ENCODE assay signal across 1 cellular context in the genomic region with DNA sequence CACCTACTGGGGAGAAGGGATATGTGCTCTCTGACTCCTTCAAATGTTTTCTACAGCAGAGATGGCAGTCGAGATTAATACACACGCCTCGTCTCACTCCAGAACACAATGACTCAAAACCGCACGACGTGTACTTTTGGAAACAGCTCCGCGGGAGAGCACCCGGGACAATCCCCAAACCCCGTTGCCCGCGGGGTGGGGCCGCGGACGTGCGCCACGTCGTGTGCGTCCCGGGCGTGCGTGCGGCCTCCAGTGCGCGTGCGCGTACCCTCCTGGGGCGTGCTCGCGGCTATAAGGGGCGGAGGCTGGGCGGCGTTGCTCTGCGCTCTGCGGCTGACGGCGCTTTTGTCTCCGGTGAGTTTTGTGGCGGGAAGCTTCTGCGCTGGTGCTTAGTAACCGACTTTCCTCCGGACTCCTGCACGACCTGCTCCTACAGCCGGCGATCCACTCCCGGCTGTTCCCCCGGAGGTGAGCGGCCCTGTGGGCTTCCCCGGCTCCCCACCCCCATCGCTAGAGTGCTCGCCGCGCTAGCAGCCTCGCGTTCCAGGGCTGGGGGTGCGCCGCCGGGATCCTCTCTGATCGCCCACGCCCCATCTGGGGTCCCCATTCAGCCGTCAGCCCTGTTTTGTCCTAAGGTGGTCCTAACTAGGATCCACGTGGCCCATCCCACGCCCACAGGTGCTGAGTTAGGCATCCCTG.
TF ChIP-seq lines count a peak whose summit lies in the region.

A gene with protein sequence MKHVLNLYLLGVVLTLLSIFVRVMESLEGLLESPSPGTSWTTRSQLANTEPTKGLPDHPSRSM (plus strand): TSS at position 323 of the 699 bp plus-strand sequence. CDS start 1,391 bp downstream, outside the sequence.

TF ChIP-seq in K562, 482 proteins besides CTCF, POLR2A, EP300 and RAD21 (continued from another document and continues in another):
- TF ChIP-seq LCOR (CRISPR knock-in tag; IDR thresholded peaks at IDR 0.05) (peak; percentile 78), ZNF644 (tag; IDR thresholded peaks at IDR 0.05; ENCODE audit: low read depth) (no peak), ZFP36 (IDR thresholded peaks at IDR 0.05; ENCODE audit: low read depth, low read length, partially characterized antibody) (peak; percentile 26), SMAD1 (IDR thresholded peaks at IDR 0.05; ENCODE audit: low read depth, low read length, partially characterized antibody) (no peak), HMG20A (CRISPR knock-in tag; conservative IDR thresholded peaks at IDR 0.05) (no peak), ZNF41 (CRISPR knock-in tag; conservative IDR thresholded peaks at IDR 0.05) (no peak), POLR2AphosphoS2 (IDR thresholded peaks at IDR 0.05; ENCODE audit: low read length) (peak; percentile 51; the same call in 1 of the 2 replicates), RFX7 (CRISPR knock-in tag; IDR thresholded peaks at IDR 0.05) (no peak), ZNF778 (CRISPR knock-in tag; IDR thresholded peaks at IDR 0.05) (no peak), TCF7 (IDR thresholded peaks at IDR 0.05; ENCODE audit: borderline replicate concordance) (no peak), ERF (CRISPR knock-in tag; IDR thresholded peaks at IDR 0.05) (no peak), BRF1 (IDR thresholded peaks at IDR 0.05; ENCODE audit: borderline replicate concordance, extremely low read depth, insufficient read length) (no peak), ETS2 (tag; IDR thresholded peaks at IDR 0.05; ENCODE audit: borderline replicate concordance, poor library complexity, severe bottlenecking) (no peak), FOXA1 (IDR thresholded peaks at IDR 0.05; ENCODE audit: borderline replicate concordance) (no peak), SP1 (CRISPR knock-in tag; IDR thresholded peaks at IDR 0.05) (peak; percentile 91), ZSCAN29 (IDR thresholded peaks at IDR 0.05) (0 out of 2 replicates have a peak, but pooled peaks have one; percentile 42), ZNF239 (CRISPR knock-in tag; IDR thresholded peaks at IDR 0.05) (no peak), ZNF75A (CRISPR knock-in tag; IDR thresholded peaks at IDR 0.05) (no peak), SAFB (IDR thresholded peaks at IDR 0.05; ENCODE audit: borderline replicate concordance, low read depth, low read length) (peak; percentile 68; the same call in 1 of the 2 replicates), EP400 (IDR thresholded peaks at IDR 0.05) (peak; percentile 83), PPARD (CRISPR knock-in tag; IDR thresholded peaks at IDR 0.05) (no peak), CTBP1 (IDR thresholded peaks at IDR 0.05; ENCODE audit: borderline replicate concordance) (peak; percentile 78), ZNF316 (IDR thresholded peaks at IDR 0.05) (no peak; the same call in 1 of the 2 replicates), ZFPM2 (CRISPR knock-in tag; IDR thresholded peaks at IDR 0.05) (no peak), XRCC4 (IDR thresholded peaks at IDR 0.05; ENCODE audit: extremely low read depth, insufficient read depth, insufficient read length) (no peak), CBX3 (IDR thresholded peaks at IDR 0.05; ENCODE audit: borderline replicate concordance in 1 of 2, low read length in 2 of 2) (peak in 1 of 2 experiments; percentile 63; a peak in 1 of 3 replicates), ZNF124 (CRISPR knock-in tag; IDR thresholded peaks at IDR 0.05) (no peak), SMAD3 (CRISPR knock-in tag; conservative IDR thresholded peaks at IDR 0.05) (no peak), ZNF232 (CRISPR knock-in tag; IDR thresholded peaks at IDR 0.05) (0 out of 2 replicates have a peak, but pooled peaks have one; percentile 56), MEIS2 (IDR thresholded peaks at IDR 0.05; ENCODE audit: partially characterized antibody) (peak; percentile 93), SRSF9 (IDR thresholded peaks at IDR 0.05; ENCODE audit: borderline replicate concordance, low read depth, low read length) (no peak), MYC (IDR thresholded peaks at IDR 0.05; ENCODE audit: low read depth, low read length) (peak; percentile 86), MYC (CRISPR knock-in tag; IDR thresholded peaks at IDR 0.05; ENCODE audit: borderline replicate concordance, low read depth) (no peak; the same call in 1 of the 2 replicates), KAT7 (CRISPR knock-in tag; IDR thresholded peaks at IDR 0.05; ENCODE audit: borderline replicate concordance) (0 out of 2 replicates have a peak, but pooled peaks have one; percentile 6), ZNF77 (CRISPR knock-in tag; IDR thresholded peaks at IDR 0.05) (no peak), ZNF589 (CRISPR knock-in tag; IDR thresholded peaks at IDR 0.05; ENCODE audit: low read depth) (no peak), SMARCA4 (IDR thresholded peaks at IDR 0.05) (peak; percentile 73; the same call in 1 of the 2 replicates), MAZ (CRISPR knock-in tag; conservative IDR thresholded peaks at IDR 0.05 in 1 of 2, IDR thresholded peaks at IDR 0.05 in 1 of 2) (peak; percentile 91 to 94), PRMT5 (CRISPR knock-in tag; IDR thresholded peaks at IDR 0.05) (no peak), PCBP1 (IDR thresholded peaks at IDR 0.05; ENCODE audit: low read depth, low read length, poor library complexity, severe bottlenecking) (no peak), CBX5 (IDR thresholded peaks at IDR 0.05; ENCODE audit: borderline replicate concordance, low read depth) (0 out of 2 replicates have a peak, but pooled peaks have one; percentile 58), NR1H2 (CRISPR knock-in tag; IDR thresholded peaks at IDR 0.05) (peak; percentile 10; the same call in 1 of the 2 replicates), ZBED1 (IDR thresholded peaks at IDR 0.05) (no peak), C11orf30 (IDR thresholded peaks at IDR 0.05; ENCODE audit: low read depth) (no peak), ZNF830 (CRISPR knock-in tag; IDR thresholded peaks at IDR 0.05) (no peak), ZNF217 (CRISPR knock-in tag; IDR thresholded peaks at IDR 0.05) (no peak), ILF3 (IDR thresholded peaks at IDR 0.05; ENCODE audit: borderline replicate concordance) (no peak; the same call in 1 of the 2 replicates), ZNF695 (CRISPR knock-in tag; IDR thresholded peaks at IDR 0.05) (no peak), MXI1 (IDR thresholded peaks at IDR 0.05; ENCODE audit: low read depth, low read length) (peak; percentile 75)
- TF ChIP-seq, protein P1, sequence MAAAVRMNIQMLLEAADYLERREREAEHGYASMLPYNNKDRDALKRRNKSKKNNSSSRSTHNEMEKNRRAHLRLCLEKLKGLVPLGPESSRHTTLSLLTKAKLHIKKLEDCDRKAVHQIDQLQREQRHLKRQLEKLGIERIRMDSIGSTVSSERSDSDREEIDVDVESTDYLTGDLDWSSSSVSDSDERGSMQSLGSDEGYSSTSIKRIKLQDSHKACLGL (CRISPR knock-in tag; IDR thresholded peaks at IDR 0.05; ENCODE audit: borderline replicate concordance, poor library complexity, severe bottlenecking): no peak
- TF ChIP-seq, protein P2, sequence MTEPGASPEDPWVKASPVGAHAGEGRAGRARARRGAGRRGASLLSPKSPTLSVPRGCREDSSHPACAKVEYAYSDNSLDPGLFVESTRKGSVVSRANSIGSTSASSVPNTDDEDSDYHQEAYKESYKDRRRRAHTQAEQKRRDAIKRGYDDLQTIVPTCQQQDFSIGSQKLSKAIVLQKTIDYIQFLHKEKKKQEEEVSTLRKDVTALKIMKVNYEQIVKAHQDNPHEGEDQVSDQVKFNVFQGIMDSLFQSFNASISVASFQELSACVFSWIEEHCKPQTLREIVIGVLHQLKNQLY (CRISPR knock-in tag; conservative IDR thresholded peaks at IDR 0.05): no peak
- TF ChIP-seq, protein P3, sequence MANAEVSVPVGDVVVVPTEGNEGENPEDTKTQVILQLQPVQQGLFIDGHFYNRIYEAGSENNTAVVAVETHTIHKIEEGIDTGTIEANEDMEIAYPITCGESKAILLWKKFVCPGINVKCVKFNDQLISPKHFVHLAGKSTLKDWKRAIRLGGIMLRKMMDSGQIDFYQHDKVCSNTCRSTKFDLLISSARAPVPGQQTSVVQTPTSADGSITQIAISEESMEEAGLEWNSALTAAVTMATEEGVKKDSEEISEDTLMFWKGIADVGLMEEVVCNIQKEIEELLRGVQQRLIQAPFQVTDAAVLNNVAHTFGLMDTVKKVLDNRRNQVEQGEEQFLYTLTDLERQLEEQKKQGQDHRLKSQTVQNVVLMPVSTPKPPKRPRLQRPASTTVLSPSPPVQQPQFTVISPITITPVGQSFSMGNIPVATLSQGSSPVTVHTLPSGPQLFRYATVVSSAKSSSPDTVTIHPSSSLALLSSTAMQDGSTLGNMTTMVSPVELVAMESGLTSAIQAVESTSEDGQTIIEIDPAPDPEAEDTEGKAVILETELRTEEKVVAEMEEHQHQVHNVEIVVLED (CRISPR knock-in tag; IDR thresholded peaks at IDR 0.05): peak; percentile 99
- TF ChIP-seq, protein P4, sequence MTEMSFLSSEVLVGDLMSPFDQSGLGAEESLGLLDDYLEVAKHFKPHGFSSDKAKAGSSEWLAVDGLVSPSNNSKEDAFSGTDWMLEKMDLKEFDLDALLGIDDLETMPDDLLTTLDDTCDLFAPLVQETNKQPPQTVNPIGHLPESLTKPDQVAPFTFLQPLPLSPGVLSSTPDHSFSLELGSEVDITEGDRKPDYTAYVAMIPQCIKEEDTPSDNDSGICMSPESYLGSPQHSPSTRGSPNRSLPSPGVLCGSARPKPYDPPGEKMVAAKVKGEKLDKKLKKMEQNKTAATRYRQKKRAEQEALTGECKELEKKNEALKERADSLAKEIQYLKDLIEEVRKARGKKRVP (CRISPR knock-in tag; IDR thresholded peaks at IDR 0.05): 0 out of 2 replicates have a peak, but pooled peaks have one; percentile 20
- TF ChIP-seq, protein P5, sequence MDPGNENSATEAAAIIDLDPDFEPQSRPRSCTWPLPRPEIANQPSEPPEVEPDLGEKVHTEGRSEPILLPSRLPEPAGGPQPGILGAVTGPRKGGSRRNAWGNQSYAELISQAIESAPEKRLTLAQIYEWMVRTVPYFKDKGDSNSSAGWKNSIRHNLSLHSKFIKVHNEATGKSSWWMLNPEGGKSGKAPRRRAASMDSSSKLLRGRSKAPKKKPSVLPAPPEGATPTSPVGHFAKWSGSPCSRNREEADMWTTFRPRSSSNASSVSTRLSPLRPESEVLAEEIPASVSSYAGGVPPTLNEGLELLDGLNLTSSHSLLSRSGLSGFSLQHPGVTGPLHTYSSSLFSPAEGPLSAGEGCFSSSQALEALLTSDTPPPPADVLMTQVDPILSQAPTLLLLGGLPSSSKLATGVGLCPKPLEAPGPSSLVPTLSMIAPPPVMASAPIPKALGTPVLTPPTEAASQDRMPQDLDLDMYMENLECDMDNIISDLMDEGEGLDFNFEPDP (CRISPR knock-in tag; IDR thresholded peaks at IDR 0.05): no peak
- TF ChIP-seq, protein P6, sequence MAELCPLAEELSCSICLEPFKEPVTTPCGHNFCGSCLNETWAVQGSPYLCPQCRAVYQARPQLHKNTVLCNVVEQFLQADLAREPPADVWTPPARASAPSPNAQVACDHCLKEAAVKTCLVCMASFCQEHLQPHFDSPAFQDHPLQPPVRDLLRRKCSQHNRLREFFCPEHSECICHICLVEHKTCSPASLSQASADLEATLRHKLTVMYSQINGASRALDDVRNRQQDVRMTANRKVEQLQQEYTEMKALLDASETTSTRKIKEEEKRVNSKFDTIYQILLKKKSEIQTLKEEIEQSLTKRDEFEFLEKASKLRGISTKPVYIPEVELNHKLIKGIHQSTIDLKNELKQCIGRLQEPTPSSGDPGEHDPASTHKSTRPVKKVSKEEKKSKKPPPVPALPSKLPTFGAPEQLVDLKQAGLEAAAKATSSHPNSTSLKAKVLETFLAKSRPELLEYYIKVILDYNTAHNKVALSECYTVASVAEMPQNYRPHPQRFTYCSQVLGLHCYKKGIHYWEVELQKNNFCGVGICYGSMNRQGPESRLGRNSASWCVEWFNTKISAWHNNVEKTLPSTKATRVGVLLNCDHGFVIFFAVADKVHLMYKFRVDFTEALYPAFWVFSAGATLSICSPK (IDR thresholded peaks at IDR 0.05; ENCODE audit: borderline replicate concordance): no peak
- TF ChIP-seq, protein P7, sequence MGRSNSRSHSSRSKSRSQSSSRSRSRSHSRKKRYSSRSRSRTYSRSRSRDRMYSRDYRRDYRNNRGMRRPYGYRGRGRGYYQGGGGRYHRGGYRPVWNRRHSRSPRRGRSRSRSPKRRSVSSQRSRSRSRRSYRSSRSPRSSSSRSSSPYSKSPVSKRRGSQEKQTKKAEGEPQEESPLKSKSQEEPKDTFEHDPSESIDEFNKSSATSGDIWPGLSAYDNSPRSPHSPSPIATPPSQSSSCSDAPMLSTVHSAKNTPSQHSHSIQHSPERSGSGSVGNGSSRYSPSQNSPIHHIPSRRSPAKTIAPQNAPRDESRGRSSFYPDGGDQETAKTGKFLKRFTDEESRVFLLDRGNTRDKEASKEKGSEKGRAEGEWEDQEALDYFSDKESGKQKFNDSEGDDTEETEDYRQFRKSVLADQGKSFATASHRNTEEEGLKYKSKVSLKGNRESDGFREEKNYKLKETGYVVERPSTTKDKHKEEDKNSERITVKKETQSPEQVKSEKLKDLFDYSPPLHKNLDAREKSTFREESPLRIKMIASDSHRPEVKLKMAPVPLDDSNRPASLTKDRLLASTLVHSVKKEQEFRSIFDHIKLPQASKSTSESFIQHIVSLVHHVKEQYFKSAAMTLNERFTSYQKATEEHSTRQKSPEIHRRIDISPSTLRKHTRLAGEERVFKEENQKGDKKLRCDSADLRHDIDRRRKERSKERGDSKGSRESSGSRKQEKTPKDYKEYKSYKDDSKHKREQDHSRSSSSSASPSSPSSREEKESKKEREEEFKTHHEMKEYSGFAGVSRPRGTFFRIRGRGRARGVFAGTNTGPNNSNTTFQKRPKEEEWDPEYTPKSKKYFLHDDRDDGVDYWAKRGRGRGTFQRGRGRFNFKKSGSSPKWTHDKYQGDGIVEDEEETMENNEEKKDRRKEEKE (IDR thresholded peaks at IDR 0.05; ENCODE audit: borderline replicate concordance in 1 of 2, control insufficient read depth in 1 of 2, low read depth in 2 of 2, low read length in 1 of 2): 0 out of 4 replicates have a peak, but pooled peaks of 1 of the 2 experiments have one; percentile 63
- TF ChIP-seq, protein P8, sequence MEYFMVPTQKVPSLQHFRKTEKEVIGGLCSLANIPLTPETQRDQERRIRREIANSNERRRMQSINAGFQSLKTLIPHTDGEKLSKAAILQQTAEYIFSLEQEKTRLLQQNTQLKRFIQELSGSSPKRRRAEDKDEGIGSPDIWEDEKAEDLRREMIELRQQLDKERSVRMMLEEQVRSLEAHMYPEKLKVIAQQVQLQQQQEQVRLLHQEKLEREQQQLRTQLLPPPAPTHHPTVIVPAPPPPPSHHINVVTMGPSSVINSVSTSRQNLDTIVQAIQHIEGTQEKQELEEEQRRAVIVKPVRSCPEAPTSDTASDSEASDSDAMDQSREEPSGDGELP (CRISPR knock-in tag; IDR thresholded peaks at IDR 0.05; ENCODE audit: borderline replicate concordance): peak; percentile 78
- TF ChIP-seq, protein P9, sequence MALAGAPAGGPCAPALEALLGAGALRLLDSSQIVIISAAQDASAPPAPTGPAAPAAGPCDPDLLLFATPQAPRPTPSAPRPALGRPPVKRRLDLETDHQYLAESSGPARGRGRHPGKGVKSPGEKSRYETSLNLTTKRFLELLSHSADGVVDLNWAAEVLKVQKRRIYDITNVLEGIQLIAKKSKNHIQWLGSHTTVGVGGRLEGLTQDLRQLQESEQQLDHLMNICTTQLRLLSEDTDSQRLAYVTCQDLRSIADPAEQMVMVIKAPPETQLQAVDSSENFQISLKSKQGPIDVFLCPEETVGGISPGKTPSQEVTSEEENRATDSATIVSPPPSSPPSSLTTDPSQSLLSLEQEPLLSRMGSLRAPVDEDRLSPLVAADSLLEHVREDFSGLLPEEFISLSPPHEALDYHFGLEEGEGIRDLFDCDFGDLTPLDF (CRISPR knock-in tag; IDR thresholded peaks at IDR 0.05): peak; percentile 80
